Comparison of ENCODE assay signal across 7 cellular contexts in genomic region chr9:33523397-33524296, GRCh38.
DNase-seq lines count a peak whose midpoint lies in the region; ATAC-seq and TF ChIP-seq lines count a peak whose summit lies in the region.
"Not testable (repeated sequence)": the region's sequence is repeated elsewhere in the genome, so short reads cannot be mapped to it uniquely, and the experiment has no call there.

Gene ANKRD18B (plus strand): TSS chr9:33524251. CDS start chr9:33524490, 239 bp downstream.

- H3K4me1 ChIP-seq in RWPE2 (ENCODE audit: insufficient read depth, poor library complexity, severe bottlenecking) = peaks cover 13% of the 10 kb centered on the region

- peak; percentile 65 for DNase-seq in NCI-H1092 (lab: John Stamatoyannopoulos, UW)
- DNase-seq in RWPE2 (ENCODE audit: low spot score) = peak; percentile 70
- DNase-seq in activated T-cell treated with anti-CD3 and anti-CD28 coated beads, Interleukin-2, amount 50 U/mL, for 1 hour = peak; percentile 55
- peak; percentile 31 for DNase-seq in effector CD4-positive, alpha-beta T cell
- DNase-seq in kidney glomerular epithelial cell (lab: John Stamatoyannopoulos, UW) = peak; percentile 27
- DNase-seq in skeletal muscle cell (ENCODE audit: low read depth) = not testable (repeated sequence)

- peak within 1 kb of the TSS; percentile 67 for H3K27ac ChIP-seq in RWPE2 (ENCODE audit: poor library complexity, severe bottlenecking)

- H3K9me3 ChIP-seq in RWPE2 (ENCODE audit: severe bottlenecking) = not testable (repeated sequence)

- peak; percentile 94 for ATAC-seq in RWPE2 (ENCODE audit: low read depth)

- H3K4me3 ChIP-seq in GM08714 (ENCODE audit: low read length) (peak within 1 kb of the TSS; percentile 21), RWPE2 (ENCODE audit: severe bottlenecking) (peak within 1 kb of the TSS; percentile 62), skeletal muscle cell (ENCODE audit: low read depth, low read length) (peak within 1 kb of the TSS; percentile 66)

- TF ChIP-seq CTCF in RWPE2 (IDR thresholded peaks at IDR 0.05; ENCODE audit: poor library complexity, severe bottlenecking) = peak; percentile 36

- not testable (repeated sequence) for H3K36me3 ChIP-seq in RWPE2 (ENCODE audit: low read depth)

- H3K27me3 ChIP-seq in RWPE2 (ENCODE audit: insufficient read depth, poor library complexity, severe bottlenecking) = not testable (repeated sequence)
